ENCODE assay signal across 8 cellular contexts in the genomic region with DNA sequence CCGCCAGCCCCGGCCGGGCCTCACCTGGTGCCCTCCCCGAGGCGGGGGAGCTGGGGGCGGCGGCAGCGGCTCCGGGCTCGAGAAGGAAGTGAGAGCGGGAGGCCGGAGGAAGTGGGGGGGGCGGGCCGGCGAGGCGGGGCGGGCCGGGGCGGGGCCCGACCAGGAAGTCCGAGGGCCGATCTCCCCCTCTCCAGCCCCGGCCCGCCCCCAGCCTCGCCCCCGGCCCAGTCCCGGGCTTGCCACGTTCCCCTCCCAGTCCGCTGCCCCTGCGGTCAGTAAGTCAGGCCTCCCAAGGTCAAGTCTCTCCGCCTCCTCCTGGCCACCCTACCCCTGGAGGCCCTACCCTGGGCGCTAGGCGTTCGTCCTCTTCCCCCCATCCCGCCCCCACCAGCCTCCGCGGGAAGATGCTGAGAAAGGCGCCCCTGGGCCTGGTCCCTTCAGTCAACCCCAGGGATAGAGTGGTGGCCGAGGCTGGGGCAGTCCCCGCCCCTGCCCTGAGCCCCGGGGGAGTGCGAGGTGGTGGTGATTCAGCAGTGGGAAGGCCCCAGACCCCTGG. TPM values are rescaled to one million over a fixed set of nuclear protein-coding genes. Genes with fewer than 3 reads are reported as not detected.
DNase-seq lines count a peak whose midpoint lies in the region; FAIRE-seq and TF ChIP-seq lines count a peak whose summit lies in the region.

A gene (minus strand): TSS at position 90 of the 556 bp plus-strand sequence. CDS start 12,821 bp downstream, outside the sequence.

- H3K4me1 ChIP-seq in kidney (ENCODE audit: control insufficient read depth in 1 of 2, insufficient read depth in 1 of 2, low read depth in 1 of 2, low read length in 2 of 2) = peaks cover 8 to 22% of the 10 kb centered on the region in 2 donors

- no peak for TF ChIP-seq CTCF in kidney (IDR thresholded peaks at IDR 0.05; ENCODE audit: borderline replicate concordance, extremely low read depth, insufficient read depth)

- peak within 1 kb of the TSS; percentile 82 to 85 for H3K9ac ChIP-seq in kidney (ENCODE audit: low read length in 2 of 2)

- FAIRE-seq in kidney (lab: Jason Lieb, UNC) = no peak

- DNase-seq in NK-92 treated with Interleukin-12 subunit alpha and Interleukin-12 subunit beta, amount 100 ng/mL, for 24 hours (lab: John Stamatoyannopoulos, UW) = peak; percentile 96
- DNase-seq in NK-92 (lab: John Stamatoyannopoulos, UW; ENCODE audit: unreplicated experiment) = no peak
- DNase-seq in GOT3 (lab: John Stamatoyannopoulos, UW) = peak; percentile 64
- DNase-seq in LHCN-M2 (ENCODE audit: low read depth) = peak; percentile 85
- DNase-seq in T-helper 1 cell = peak in 4 of 5 donors; percentile 52 to 68 (median 56)
- peak; percentile 88 for DNase-seq in cerebellum (ENCODE audit: low spot score)
- DNase-seq in kidney = peak; percentile 97
- peak; percentile 93 for DNase-seq in stimulated activated CD8-positive, alpha-beta memory T cell treated with anti-CD3 and anti-CD28 coated beads, Interleukin-12 subunit alpha, Interleukin-12 subunit beta, amount 100 ng/mL, for 4 hours (ENCODE audit: low read depth)

- H3K4me3 ChIP-seq in kidney (ENCODE audit: low read length in 2 of 2) = peak within 1 kb of the TSS; percentile 75 to 79

- H3K27ac ChIP-seq in kidney (ENCODE audit: low read depth in 2 of 2, low read length in 2 of 2) = peak within 1 kb of the TSS; percentile 92

- intact Hi-C loops in kidney (cut with DNase I) = no loop called here

- H3K36me3 ChIP-seq in kidney (ENCODE audit: control insufficient read depth in 1 of 2, insufficient read depth in 2 of 2, low read length in 2 of 2) = no peaks in the 10 kb centered on the region

- H3K9me3 ChIP-seq in kidney (ENCODE audit: control insufficient read depth in 1 of 2, low read length in 2 of 2) = no peaks in the 10 kb centered on the region

RNA-seq across cellular contexts. Expression of the gene that starts here (rescaled TPM):
- total RNA-seq in LHCN-M2 (2014; rRNA removed) (36.5 and 38.3 TPM in 2 replicates), cerebellum (3.5 TPM), kidney (56.0 TPM)
- 84.8 TPM for polyA plus RNA-seq in LHCN-M2 (2012)
- 43.1 TPM for polyA plus RNA-seq in kidney (ENCODE audit: insufficient read depth, low read depth, low replicate concordance)
